In the genomic region with DNA sequence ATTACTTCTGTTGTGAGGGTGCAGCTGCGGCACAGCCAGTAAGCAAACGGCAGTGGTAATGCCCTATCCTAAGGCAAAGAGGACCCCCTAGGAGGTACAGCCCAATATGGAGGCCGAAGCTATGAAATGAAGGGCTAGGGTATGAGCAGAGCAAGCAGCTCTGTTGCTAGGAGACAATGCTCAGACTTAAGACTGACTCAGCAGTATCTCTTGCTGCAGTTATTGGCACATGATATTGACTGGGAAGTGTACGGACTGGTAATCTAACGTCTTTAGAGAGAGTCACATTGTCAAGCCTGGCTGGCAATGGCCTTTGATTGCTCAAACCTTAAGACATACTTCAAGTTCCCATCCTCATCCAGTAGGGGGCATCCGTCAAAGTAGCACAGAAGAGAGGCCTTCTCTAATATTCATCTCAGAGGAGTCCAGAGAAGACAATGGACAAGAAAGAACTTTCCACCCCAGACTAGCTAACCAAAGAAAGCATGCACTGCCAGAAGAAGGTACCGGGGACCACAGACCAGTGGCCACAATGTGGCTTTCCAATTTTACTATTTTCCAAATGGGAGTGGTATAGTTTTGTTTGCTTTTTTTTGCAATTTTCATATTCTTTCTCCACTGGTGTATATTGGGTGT, we compare ENCODE assay signal across 8 cellular contexts. TPM values are rescaled to one million over a fixed set of nuclear protein-coding genes. Genes with fewer than 3 reads are reported as not detected.
DNase-seq lines count a peak whose midpoint lies in the region; ATAC-seq and TF ChIP-seq lines count a peak whose summit lies in the region.
"Had no signal": no experiment of that assay in that cellular context is flagged by ENCODE, and none has a peak within 500 bp of the region (broad histone marks: within the 10 kb centered on the region; RNA-seq: fewer than 3 reads in every experiment).

No MANE protein-coding gene starts in this region.

- ATAC-seq in GM18502 (IDR thresholded peaks at IDR 0.05; ENCODE audit: poor library complexity, unreplicated experiment), result no peak
- no peak for ATAC-seq in HG03432 (IDR thresholded peaks at IDR 0.05; ENCODE audit: unreplicated experiment)

- CTCF ChIA-PET in HEK293 (lab: Yijun Ruan, JAX), result interaction anchor here (0.6 to 2.4 kb wide), 28 partner anchors 9 to 754 kb away, joined by 3 to 11 read pairs (median 4); no protein-coding TSS in a partner anchor

- H3K4me1 ChIP-seq in HEK293 (ENCODE audit: control insufficient read depth, insufficient read depth, low read length) (no peaks in the 10 kb centered on the region), esophagus muscularis mucosa (no peaks in the 10 kb centered on the region)

- no peak overlapping the region for H3K27ac Mint-ChIP-seq in osteocyte (ENCODE audit: unreplicated experiment)

- intact Hi-C loops in esophagus muscularis mucosa (cut with DNase I), result no loop called here

- H3K27me3 ChIP-seq in esophagus muscularis mucosa, result no peaks in the 10 kb centered on the region
- H3K27me3 ChIP-seq: ovary had no signal

- H3K4me3 ChIP-seq in HEK293 (ENCODE audit: low read depth, low read length) (no peak overlapping the region), esophagus muscularis mucosa (no peak overlapping the region)
- H3K4me3 ChIP-seq: ovary had no signal

- H3K27me3 Mint-ChIP-seq in osteocyte (ENCODE audit: unreplicated experiment), result peaks cover 10% of the 10 kb centered on the region

- H3K4me3 Mint-ChIP-seq in osteocyte (ENCODE audit: unreplicated experiment), result no peak overlapping the region

- TF ChIP-seq POLR2A in esophagus muscularis mucosa (IDR thresholded peaks at IDR 0.05; ENCODE audit: low read depth), result no peak

- H3K27ac ChIP-seq in HEK293 (ENCODE audit: extremely low read depth, low read depth, low read length) (no peak overlapping the region), esophagus muscularis mucosa (replicated peaks in 1 of 4) (no peak overlapping the region)
- H3K27ac ChIP-seq: ovary had no signal

- DNase-seq in DMS53 (lab: John Stamatoyannopoulos, UW) (peak; percentile 70), SHP77 (lab: John Stamatoyannopoulos, UW) (peak; percentile 8 to 14), esophagus muscularis mucosa (ENCODE audit: extremely low spot score) (no peak), osteocyte (ENCODE audit: extremely low spot score, unreplicated experiment) (no peak)

- no peaks in the 10 kb centered on the region for H3K9me3 Mint-ChIP-seq in osteocyte (ENCODE audit: unreplicated experiment)

- no peaks in the 10 kb centered on the region for H3K36me3 Mint-ChIP-seq in osteocyte (ENCODE audit: unreplicated experiment)

- H3K9me3 ChIP-seq in HEK293 (ENCODE audit: control insufficient read depth, insufficient read depth, low read depth, low read length), result no peaks in the 10 kb centered on the region
- H3K9me3 ChIP-seq in esophagus muscularis mucosa, result no peaks in the 10 kb centered on the region
- H3K9me3 ChIP-seq: ovary had no signal

- WGBS in esophagus muscularis mucosa, result 68% methylated on average over 5 of the region's 7 CpGs

- no peak for TF ChIP-seq EP300 in esophagus muscularis mucosa (IDR thresholded peaks at IDR 0.05)

- POLR2A ChIA-PET in HEK293 (lab: Yijun Ruan, JAX), result no interaction called here

- H3K36me3 ChIP-seq in HEK293 (ENCODE audit: control insufficient read depth in 2 of 2, insufficient read depth in 1 of 2, low read length in 2 of 2) (no peaks in the 10 kb centered on the region), esophagus muscularis mucosa (no peaks in the 10 kb centered on the region)
- H3K36me3 ChIP-seq: ovary had no signal

- H3K4me1 Mint-ChIP-seq in osteocyte (ENCODE audit: unreplicated experiment), result no peaks in the 10 kb centered on the region

- TF ChIP-seq CTCF in HEK293 (tag by site-specific recombination; IDR thresholded peaks at IDR 0.05) (peak; percentile 29; the same call in 1 of the 2 replicates), esophagus muscularis mucosa (IDR thresholded peaks at IDR 0.05) (peak in 2 of 3 experiments; percentile 31 to 35), osteocyte (IDR thresholded peaks at IDR 0.05) (peak; percentile 57)

TF ChIP-seq in HEK293, 187 proteins besides CTCF, POLR2A, EP300 and RAD21:
- TF ChIP-seq ZNF654 (tag by site-specific recombination; IDR thresholded peaks at IDR 0.05; ENCODE audit: low read depth) (peak; percentile 24), ZNF624 (tag by site-specific recombination; IDR thresholded peaks at IDR 0.05) (no peak)
- TF ChIP-seq, protein P1, sequence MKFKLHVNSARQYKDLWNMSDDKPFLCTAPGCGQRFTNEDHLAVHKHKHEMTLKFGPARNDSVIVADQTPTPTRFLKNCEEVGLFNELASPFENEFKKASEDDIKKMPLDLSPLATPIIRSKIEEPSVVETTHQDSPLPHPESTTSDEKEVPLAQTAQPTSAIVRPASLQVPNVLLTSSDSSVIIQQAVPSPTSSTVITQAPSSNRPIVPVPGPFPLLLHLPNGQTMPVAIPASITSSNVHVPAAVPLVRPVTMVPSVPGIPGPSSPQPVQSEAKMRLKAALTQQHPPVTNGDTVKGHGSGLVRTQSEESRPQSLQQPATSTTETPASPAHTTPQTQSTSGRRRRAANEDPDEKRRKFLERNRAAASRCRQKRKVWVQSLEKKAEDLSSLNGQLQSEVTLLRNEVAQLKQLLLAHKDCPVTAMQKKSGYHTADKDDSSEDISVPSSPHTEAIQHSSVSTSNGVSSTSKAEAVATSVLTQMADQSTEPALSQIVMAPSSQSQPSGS (tag by site-specific recombination; IDR thresholded peaks at IDR 0.05; ENCODE audit: low read depth), result no peak

RNA-seq across cellular contexts. Expression of a gene that starts 37.0 kb away (rescaled TPM):
- under 1 TPM in 1 of 4 donors, not detected in 3; 0.11 TPM for total RNA-seq in esophagus muscularis mucosa
- not detected in 2 replicates for total RNA-seq in osteocyte

Comparison
In these comparisons a context has a peak if more than half of its experiments do, and no peak if none do; other contexts are left out.
1. DNase-seq: peak in DMS53 (single experiment) and SHP77 (2 of 2); none in esophagus muscularis mucosa (single experiment) and osteocyte (single experiment).
2. Peak in every context shown above with its lines, with median percentiles within 50 percentile points of each other: CTCF ChIP-seq.